In genomic region chr15:51970132-51970817, GRCh38 we compare ENCODE assay signal across 8 cellular contexts. TPM values are rescaled to one million over a fixed set of nuclear protein-coding genes. Genes with fewer than 3 reads are reported as not detected.
DNase-seq lines count a peak whose midpoint lies in the region; ATAC-seq, FAIRE-seq and TF ChIP-seq lines count a peak whose summit lies in the region.

No MANE protein-coding gene starts in this region.

- H3K4me1 Mint-ChIP-seq in activated naive CD8-positive, alpha-beta T cell (ENCODE audit: low read depth) = peaks cover 42% of the 10 kb centered on the region

- ATAC-seq in GM21737 (IDR thresholded peaks at IDR 0.05; ENCODE audit: unreplicated experiment) (no peak), GM19023 (IDR thresholded peaks at IDR 0.05; ENCODE audit: unreplicated experiment) (no peak)

- H3K27me3 ChIP-seq in AG04450 (ENCODE audit: control insufficient read depth, insufficient read depth, low read length) (no peaks in the 10 kb centered on the region), liver (ENCODE audit: control insufficient read depth in 4 of 4, insufficient read depth in 4 of 4, low read length in 3 of 4) (no peaks in the 10 kb centered on the region)

- H3K36me3 Mint-ChIP-seq in activated naive CD8-positive, alpha-beta T cell = peaks cover 15% of the 10 kb centered on the region

- DNase-seq in AG04450 (ENCODE audit: low read depth, low spot score) (no peak), HFF-Myc (ENCODE audit: extremely low read depth, low read depth) (no peak), T-helper 9 cell (no peak), RCC 7860 (ENCODE audit: low spot score) (no peak)

- H3K27ac ChIP-seq in AG04450 (ENCODE audit: low read depth, low read length) (no peak overlapping the region), liver (ENCODE audit: low read depth in 1 of 2, low read length in 2 of 2) (no peak overlapping the region)

- peaks cover 3% of the 10 kb centered on the region for H3K9me3 Mint-ChIP-seq in activated naive CD8-positive, alpha-beta T cell (ENCODE audit: low read depth)

- no peaks in the 10 kb centered on the region for H3K27me3 Mint-ChIP-seq in activated naive CD8-positive, alpha-beta T cell

- TF ChIP-seq RAD21 in liver (IDR thresholded peaks at IDR 0.05) = peak; percentile 5 to 32

- peak overlapping the region; percentile 96 for H3K27ac Mint-ChIP-seq in activated naive CD8-positive, alpha-beta T cell

- H3K4me1 ChIP-seq in liver (ENCODE audit: control insufficient read depth in 4 of 4, insufficient read depth in 4 of 4, low read length in 3 of 4) = peaks cover 7 to 16% (median 15%) of the 10 kb centered on the region in 4 donors

- peak overlapping the region in 1 of 2 donors; percentile 42 for H3K9ac ChIP-seq in liver (ENCODE audit: low read depth in 1 of 2, low read length in 2 of 2)

- H3K9me3 ChIP-seq in AG04450 (ENCODE audit: control insufficient read depth, insufficient read depth, low read length) = peaks cover 13% of the 10 kb centered on the region
- H3K9me3 ChIP-seq in liver (ENCODE audit: control insufficient read depth in 4 of 4, low read length in 3 of 4) = no peaks in the 10 kb centered on the region

- H3K4me3 ChIP-seq in AG04450 (ENCODE audit: low read depth, low read length) (peak overlapping the region; percentile 96), HFF-Myc (replicated peaks; ENCODE audit: low read depth, low read length) (peak overlapping the region; percentile 99), liver (ENCODE audit: low read depth in 1 of 3, low read length in 3 of 3) (peak overlapping the region in 2 of 3 donors; percentile 71 to 82)

- 22% methylated on average over 4 of the region's 4 CpGs for WGBS in liver

- FAIRE-seq in RCC 7860 (lab: Jason Lieb, UNC) = no peak

- H3K4me3 Mint-ChIP-seq in activated naive CD8-positive, alpha-beta T cell = peak overlapping the region; percentile 96

- TF ChIP-seq CTCF in AG04450 (IDR thresholded peaks at IDR 0.05; ENCODE audit: low read depth, low read length) (no peak), HFF-Myc (IDR thresholded peaks at IDR 0.05; ENCODE audit: low read depth, low read length, missing control alignments) (no peak), liver (IDR thresholded peaks at IDR 0.05; ENCODE audit: low read depth, low read length, missing input control) (no peak)

- POLR2A ChIA-PET in AG04450 (lab: Yijun Ruan, JAX) = interaction anchor here (0.5 kb wide), 1 partner anchor 77 kb away, joined by 3 read pairs; no protein-coding TSS in a partner anchor

- H3K36me3 ChIP-seq in liver (ENCODE audit: control insufficient read depth in 4 of 4, insufficient read depth in 3 of 4, low read depth in 1 of 4, low read length in 3 of 4) = peaks cover 0 to 4% (median 0%) of the 10 kb centered on the region in 4 donors

- CTCF ChIA-PET in AG04450 (lab: Charles Lee) = interaction anchor here (0.7 to 3.4 kb wide), 6 partner anchors 83 to 259 kb away, joined by 3 to 16 read pairs (median 4); no protein-coding TSS in a partner anchor

TF ChIP-seq in liver, 16 proteins besides CTCF, POLR2A, EP300 and RAD21:
- TF ChIP-seq HNF4A (conservative IDR thresholded peaks at IDR 0.05) (peak in 1 of 2 donors; percentile 22), YY1 (IDR thresholded peaks at IDR 0.05) (no peak), SP1 (IDR thresholded peaks at IDR 0.05) (peak; percentile 18), FOXA2 (IDR thresholded peaks at IDR 0.05) (peak; percentile 45), JUND (IDR thresholded peaks at IDR 0.05) (no peak)

RNA-seq across cellular contexts. Expression of gene LEO1, which starts 1.3 kb away (rescaled TPM):
- 6.8 and 8.0 TPM in 2 replicates for polyA plus RNA-seq in AG04450 (2011; rRNA removed)
- polyA minus RNA-seq in AG04450 (2011; rRNA and poly(A)+ RNA removed) = 3.1 and 7.0 TPM in 2 replicates
- total RNA-seq in liver = 10 to 100 TPM; 13.3 to 23.3 TPM
- polyA plus RNA-seq in liver = 10 to 100 TPM; 11.3 to 14.5 TPM

RNA-seq across cellular contexts. Expression of gene MAPK6, which starts 48.7 kb away (rescaled TPM):
- polyA plus RNA-seq in AG04450 (2011; rRNA removed) (55.7 and 74.3 TPM in 2 replicates), liver (10 to 100 TPM in 1 of 2 donors, 1 to 10 TPM in 1; 9.7 to 18.5 TPM)
- polyA minus RNA-seq in AG04450 (2011; rRNA and poly(A)+ RNA removed) = 49.4 and 66.3 TPM in 2 replicates
- 10 to 100 TPM; 45.7 to 47.8 TPM for total RNA-seq in liver
